Comparison of ENCODE assay signal across 12 cellular contexts in the genomic region with DNA sequence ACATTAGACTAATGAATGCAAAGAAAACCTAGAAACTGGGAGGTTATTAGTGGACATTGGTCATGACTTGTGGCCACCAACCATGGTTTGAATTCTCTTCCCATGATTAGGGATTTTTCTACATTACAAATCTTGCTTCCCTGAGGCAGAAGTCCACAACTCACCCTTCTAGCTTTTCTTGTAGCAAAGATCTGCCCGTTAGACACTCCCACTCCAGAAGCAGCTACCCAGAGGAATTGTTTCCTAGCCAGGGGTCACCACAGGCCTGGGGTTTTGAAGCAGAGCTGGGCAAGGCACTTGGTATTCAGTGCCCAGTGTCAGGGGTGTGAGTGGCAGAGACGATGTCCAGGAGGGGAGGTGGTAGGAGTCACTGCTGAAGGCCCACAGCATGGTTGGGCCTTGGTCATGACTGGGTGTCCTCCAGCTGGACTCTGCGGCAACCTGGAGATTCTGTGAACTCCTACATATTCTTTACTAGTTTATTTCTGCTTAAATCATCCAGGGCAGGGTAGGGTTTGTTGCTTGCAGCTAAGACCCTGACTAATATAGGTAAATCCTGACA. TPM values are rescaled to one million over a fixed set of nuclear protein-coding genes. Genes with fewer than 3 reads are reported as not detected.
A peak's percentile ranks its signal among the peaks of the same experiment; 100 is the strongest.
DNase-seq lines count a peak whose midpoint lies in the region; ATAC-seq and TF ChIP-seq lines count a peak whose summit lies in the region.
"Had no signal": no experiment of that assay in that cellular context is flagged by ENCODE, and none has a peak within 500 bp of the region (broad histone marks: within the 10 kb centered on the region; RNA-seq: fewer than 3 reads in every experiment).

No MANE protein-coding gene starts in this region.

- intact Hi-C loops in HCT116 (cut with micrococcal nuclease) = no loop called here

- no peak overlapping the region for H3K27ac ChIP-seq in HCT116 (ENCODE audit: low read depth, low read length)

- POLR2A ChIA-PET in HCT116 (lab: Charles Lee) = no interaction called here

- 0 out of 2 replicates have a peak, but pooled peaks have one; percentile 19 for TF ChIP-seq RAD21 in HCT116 (IDR thresholded peaks at IDR 0.05; ENCODE audit: low read depth)

- TF ChIP-seq CTCF in HCT116 (IDR thresholded peaks at IDR 0.05 in 2 of 3, conservative IDR thresholded peaks at IDR 0.05 in 1 of 3; ENCODE audit: borderline replicate concordance in 1 of 3, insufficient read depth in 1 of 3, low read depth in 2 of 3, low read length in 2 of 3) = no peak

- DNase-seq in HCT116 (ENCODE audit: low read depth, low spot score) (no peak), RPMI7951 (ENCODE audit: low read depth) (peak; percentile 5), medulla oblongata (ENCODE audit: extremely low spot score) (peak; percentile 40), renal cortical epithelial cell (ENCODE audit: low read depth) (peak; percentile 31), NCI-H526 treated with DMSO at 0.1 percent for 48 hours (lab: John Stamatoyannopoulos, UW) (no peak)
- no peak for DNase-seq in stimulated activated CD4-positive, alpha-beta T cell treated with anti-CD3 and anti-CD28 coated beads, Interleukin-2, amount 100 ng/mL, for 24 hours
- DNase-seq: CD8-positive, alpha-beta memory T cell; NCI-H1930; NCI-H2171 treated with DMSO at 0.1 percent for 48 hours; Peyer's patch; SIG-M5 had no signal

- H3K4me1 ChIP-seq in HCT116 (ENCODE audit: control insufficient read depth in 1 of 2, insufficient read depth in 2 of 2, low read length in 2 of 2) = no peaks in the 10 kb centered on the region

- TF ChIP-seq POLR2A in HCT116 (IDR thresholded peaks at IDR 0.05; ENCODE audit: borderline replicate concordance, extremely low read depth, insufficient read depth, insufficient read length) = no peak

- RAD21 ChIA-PET in HCT116 (lab: Charles Lee; ENCODE audit: low non-redundant PET in 1 of 2, low total read pairs in 2 of 2, uncharacterized antibody in 2 of 2, unreplicated experiment in 2 of 2) = no interaction called here

- no peaks in the 10 kb centered on the region for H3K27me3 ChIP-seq in HCT116 (ENCODE audit: insufficient read depth, low read length)
- H3K27me3 ChIP-seq: Peyer's patch had no signal

- H4K20me1 ChIP-seq in HCT116 (ENCODE audit: insufficient read depth) = no peaks in the 10 kb centered on the region

- no peaks in the 10 kb centered on the region for H3K9me3 ChIP-seq in HCT116 (ENCODE audit: control insufficient read depth in 1 of 2, insufficient read depth in 1 of 2, low read depth in 1 of 2, low read length in 2 of 2)
- H3K9me3 ChIP-seq: Peyer's patch had no signal

- no peak overlapping the region for H2AFZ ChIP-seq in HCT116 (ENCODE audit: low read depth, low read length, poor library complexity, severe bottlenecking)

- H3K4me2 ChIP-seq in HCT116 (ENCODE audit: low read length) = no peak overlapping the region

- no peaks in the 10 kb centered on the region for H3K36me3 ChIP-seq in HCT116 (ENCODE audit: control insufficient read depth in 1 of 2, insufficient read depth in 2 of 2, low read length in 2 of 2)
- H3K36me3 ChIP-seq: Peyer's patch had no signal

- CTCF ChIA-PET in HCT116 (lab: Charles Lee) = interaction anchor here (1.0 kb wide), 1 partner anchor 17 kb away, joined by 3 read pairs; no protein-coding TSS in a partner anchor

- no peak overlapping the region for H3K4me3 ChIP-seq in HCT116 (replicated peaks in 1 of 2; ENCODE audit: low read depth in 1 of 2, low read length in 2 of 2)
- H3K4me3 ChIP-seq: Peyer's patch had no signal

- H3K9ac ChIP-seq in HCT116 (ENCODE audit: low read length) = no peak overlapping the region

- no peaks in the 10 kb centered on the region for H3K79me2 ChIP-seq in HCT116 (ENCODE audit: insufficient read depth, low read length)

- no peaks in the 10 kb centered on the region for H3K9me2 ChIP-seq in HCT116 (ENCODE audit: insufficient read depth)

- BruUV-seq in HCT116 (replicated peaks; lab: Mats Ljungman, UMichigan) = no TSS peak

- ATAC-seq in HCT116 (no peak), HG03039 (IDR thresholded peaks at IDR 0.05; ENCODE audit: unreplicated experiment) (no peak)

TF ChIP-seq in HCT116, 20 proteins besides CTCF, POLR2A, EP300 and RAD21:
- TF ChIP-seq, protein P1, sequence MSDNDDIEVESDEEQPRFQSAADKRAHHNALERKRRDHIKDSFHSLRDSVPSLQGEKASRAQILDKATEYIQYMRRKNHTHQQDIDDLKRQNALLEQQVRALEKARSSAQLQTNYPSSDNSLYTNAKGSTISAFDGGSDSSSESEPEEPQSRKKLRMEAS (IDR thresholded peaks at IDR 0.05) = no peak
- TF ChIP-seq CEBPB (IDR thresholded peaks at IDR 0.05; ENCODE audit: low read depth) = no peak
- TF ChIP-seq EGR1 (IDR thresholded peaks at IDR 0.05; ENCODE audit: low read depth) = no peak

RNA-seq across cellular contexts. Expression of gene ACTR2, which starts 54.9 kb away (rescaled TPM):
- total RNA-seq in HCT116 (2021; ENCODE audit: unreplicated experiment) (199 TPM), renal cortical epithelial cell (147 and 222 TPM in 2 replicates)
- 51.8 and 71.0 TPM in 2 replicates for polyA plus RNA-seq in HCT116 (2012)
- total RNA-seq in RPMI7951 (2014; rRNA removed; shearing (Covaris generic)) = 85.8 and 98.8 TPM in 2 replicates

Comparison
In these comparisons a context has a peak if more than half of its experiments do, and no peak if none do; other contexts are left out.
1. DNase-seq: peak in RPMI7951 (single experiment), medulla oblongata (single experiment) and renal cortical epithelial cell (single experiment); none in HCT116 (single experiment), NCI-H526 treated with DMSO at 0.1 percent for 48 hours (single experiment) and stimulated activated CD4-positive, alpha-beta T cell treated with anti-CD3 and anti-CD28 coated beads, Interleukin-2, amount 100 ng/mL, for 24 hours (0 of 2).